In genomic region chr2:85852979-85853498, GRCh38 we compare ENCODE assay signal across 8 cellular contexts. TPM values are rescaled to one million over a fixed set of nuclear protein-coding genes. Genes with fewer than 3 reads are reported as not detected.
DNase-seq lines count a peak whose midpoint lies in the region; ATAC-seq and TF ChIP-seq lines count a peak whose summit lies in the region.

No MANE protein-coding gene starts in this region.

- intact Hi-C loops in activated B cell treated with CpG ODN at 0.5 μM for 24 hours (cut with micrococcal nuclease): loop anchor here (1.0 to 10.0 kb wide), 5 partner anchors 8 to 342 kb away; partner anchors contain the start of genes IMMT and MRPL35
- intact Hi-C loops in posterior vena cava (cut with DNase I): no loop called here

- peak overlapping the region; percentile 99 for H3K27ac Mint-ChIP-seq in activated B cell treated with CpG ODN at 0.5 μM for 24 hours

- POLR2A ChIA-PET in activated B cell treated with CpG ODN at 0.5 μM for 24 hours (lab: Charles Lee) (interaction anchor here (0.8 to 5.5 kb wide), 15 partner anchors 8 to 588 kb away, joined by 3 to 77 read pairs (median 5); partner anchors contain the start of genes KDM3A, PTCD3 and ST3GAL5), HEK293T (lab: Yijun Ruan, JAX) (no interaction called here)

- no peaks in the 10 kb centered on the region for H3K9me3 ChIP-seq in effector memory CD4-positive, alpha-beta T cell (ENCODE audit: control insufficient read depth, low read length)

- peak overlapping the region; percentile 85 for H3K27ac ChIP-seq in effector memory CD4-positive, alpha-beta T cell (ENCODE audit: insufficient read depth, low read length, poor library complexity, severe bottlenecking)

- CTCF ChIA-PET in activated B cell treated with CpG ODN at 0.5 μM for 24 hours (lab: Charles Lee) (interaction anchor here (1.1 to 8.3 kb wide), 5 partner anchors 8 to 226 kb away, joined by 4 to 65 read pairs (median 5); partner anchors contain the start of gene ST3GAL5), HEK293T (lab: Yijun Ruan, JAX) (no interaction called here)

- no peaks in the 10 kb centered on the region for H3K27me3 ChIP-seq in effector memory CD4-positive, alpha-beta T cell (replicated peaks; ENCODE audit: control insufficient read depth, insufficient read depth, low read length, poor library complexity, severe bottlenecking)

- H3K9me3 Mint-ChIP-seq in activated B cell treated with CpG ODN at 0.5 μM for 24 hours: peaks cover 13% of the 10 kb centered on the region

- no peak for TF ChIP-seq CTCF in activated B cell treated with CpG ODN at 0.5 μM for 24 hours (IDR thresholded peaks at IDR 0.05)

- H3K36me3 ChIP-seq in effector memory CD4-positive, alpha-beta T cell (ENCODE audit: control insufficient read depth, insufficient read depth, low read length): no peaks in the 10 kb centered on the region

- peaks cover 73% of the 10 kb centered on the region for H3K36me3 Mint-ChIP-seq in activated B cell treated with CpG ODN at 0.5 μM for 24 hours (ENCODE audit: low read depth)

- no peaks in the 10 kb centered on the region for H3K27me3 Mint-ChIP-seq in activated B cell treated with CpG ODN at 0.5 μM for 24 hours

- peak overlapping the region; percentile 36 for H3K4me3 ChIP-seq in effector memory CD4-positive, alpha-beta T cell (ENCODE audit: insufficient read depth, low read depth, low read length, poor library complexity, severe bottlenecking)

- H3K4me1 Mint-ChIP-seq in activated B cell treated with CpG ODN at 0.5 μM for 24 hours: peaks cover 79% of the 10 kb centered on the region

- peak; percentile 29 for DNase-seq in activated B cell treated with CpG ODN at 0.5 μM for 24 hours
- DNase-seq in effector memory CD4-positive, alpha-beta T cell: peak; percentile 50 to 65 (median 64)
- DNase-seq in stimulated activated CD4-positive, alpha-beta T cell treated with anti-CD3 and anti-CD28 coated beads, Interleukin-15, amount 100 ng/mL, for 24 hours: peak; percentile 65
- DNase-seq in posterior vena cava (ENCODE audit: low spot score): no peak
- no peak for DNase-seq in HEK293T (ENCODE audit: extremely low spot score)
- DNase-seq in A172 (ENCODE audit: low spot score): no peak

- H3K4me1 ChIP-seq in effector memory CD4-positive, alpha-beta T cell (ENCODE audit: control insufficient read depth, insufficient read depth, low read length, poor library complexity, severe bottlenecking): peaks cover 34% of the 10 kb centered on the region

- ATAC-seq in GM18517 (IDR thresholded peaks at IDR 0.05; ENCODE audit: unreplicated experiment): peak; percentile 69
- peak; percentile 68 for ATAC-seq in HG02970 (IDR thresholded peaks at IDR 0.05; ENCODE audit: low FRiP score, unreplicated experiment)
- ATAC-seq in activated B cell treated with CpG ODN at 0.5 μM for 24 hours (ENCODE audit: low read depth): peak; percentile 76

- peak overlapping the region; percentile 79 for H3K4me3 Mint-ChIP-seq in activated B cell treated with CpG ODN at 0.5 μM for 24 hours

TF ChIP-seq in HEK293T, 16 proteins besides CTCF, POLR2A, EP300 and RAD21:
- no peak for TF ChIP-seq ELF4 (IDR thresholded peaks at IDR 0.05)
- TF ChIP-seq FOXA1 (IDR thresholded peaks at IDR 0.05): no peak
- TF ChIP-seq SP1 (IDR thresholded peaks at IDR 0.05): no peak
- no peak for TF ChIP-seq LEF1 (IDR thresholded peaks at IDR 0.05; ENCODE audit: borderline replicate concordance)
- TF ChIP-seq HDGF (IDR thresholded peaks at IDR 0.05; ENCODE audit: borderline replicate concordance): no peak
- no peak for TF ChIP-seq TARDBP (IDR thresholded peaks at IDR 0.05)
- TF ChIP-seq SUZ12 (IDR thresholded peaks at IDR 0.05): no peak
- no peak for TF ChIP-seq CTBP1 (IDR thresholded peaks at IDR 0.05; ENCODE audit: borderline replicate concordance)
- TF ChIP-seq ARNT (IDR thresholded peaks at IDR 0.05): no peak
- TF ChIP-seq FOXK2 (IDR thresholded peaks at IDR 0.05): no peak
- no peak for TF ChIP-seq ZNF384 (IDR thresholded peaks at IDR 0.05)
- no peak for TF ChIP-seq L3MBTL2 (conservative IDR thresholded peaks at IDR 0.05)
- TF ChIP-seq FOXM1 (IDR thresholded peaks at IDR 0.05; ENCODE audit: borderline replicate concordance): no peak
- no peak for TF ChIP-seq BHLHE40 (IDR thresholded peaks at IDR 0.05; ENCODE audit: borderline replicate concordance)
- no peak for TF ChIP-seq NFRKB (IDR thresholded peaks at IDR 0.05)
- TF ChIP-seq, protein P1, sequence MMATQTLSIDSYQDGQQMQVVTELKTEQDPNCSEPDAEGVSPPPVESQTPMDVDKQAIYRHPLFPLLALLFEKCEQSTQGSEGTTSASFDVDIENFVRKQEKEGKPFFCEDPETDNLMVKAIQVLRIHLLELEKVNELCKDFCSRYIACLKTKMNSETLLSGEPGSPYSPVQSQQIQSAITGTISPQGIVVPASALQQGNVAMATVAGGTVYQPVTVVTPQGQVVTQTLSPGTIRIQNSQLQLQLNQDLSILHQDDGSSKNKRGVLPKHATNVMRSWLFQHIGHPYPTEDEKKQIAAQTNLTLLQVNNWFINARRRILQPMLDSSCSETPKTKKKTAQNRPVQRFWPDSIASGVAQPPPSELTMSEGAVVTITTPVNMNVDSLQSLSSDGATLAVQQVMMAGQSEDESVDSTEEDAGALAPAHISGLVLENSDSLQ (IDR thresholded peaks at IDR 0.05): no peak
TF ChIP-seq in HEK293T: peak in this region for 0.

RNA-seq across cellular contexts. Expression of gene ST3GAL5, which starts 35.8 kb away (rescaled TPM):
- total RNA-seq in activated B cell treated with CpG ODN at 0.5 μM for 24 hours (56.4 and 70.7 TPM in 2 replicates), posterior vena cava (10 to 100 TPM; 20.4 to 23.5 TPM)
- 18.7 and 30.0 TPM in 2 replicates for total RNA-seq in A172 (2014; rRNA removed; shearing (Covaris generic))

Comparison
In these comparisons a context has a peak if more than half of its experiments do, and no peak if none do; other contexts are left out.
1. DNase-seq: peak in activated B cell treated with CpG ODN at 0.5 μM for 24 hours (single experiment), effector memory CD4-positive, alpha-beta T cell (3 of 3) and stimulated activated CD4-positive, alpha-beta T cell treated with anti-CD3 and anti-CD28 coated beads, Interleukin-15, amount 100 ng/mL, for 24 hours (single experiment); none in posterior vena cava (single experiment), HEK293T (single experiment) and A172 (single experiment).
2. Peak in every context shown above with its lines, with median percentiles within 50 percentile points of each other: ATAC-seq.